ENCODE assay signal across 8 cellular contexts in genomic region chr19:44847144-44848035, GRCh38. TPM values are rescaled to one million over a fixed set of nuclear protein-coding genes. Genes with fewer than 3 reads are reported as not detected.
DNase-seq lines count a peak whose midpoint lies in the region; ATAC-seq, FAIRE-seq and TF ChIP-seq lines count a peak whose summit lies in the region.

No MANE protein-coding gene starts in this region.

- H3K4me1 ChIP-seq in ACC112 (ENCODE audit: control insufficient read depth, insufficient read depth, low read length, unreplicated experiment) (peaks cover 8% of the 10 kb centered on the region), mucosa of descending colon (ENCODE audit: low read depth) (peaks cover 22% of the 10 kb centered on the region)

- DNase-seq in H7 (peak; percentile 76), UCSD-AML1 (lab: John Stamatoyannopoulos, UW; ENCODE audit: unreplicated experiment) (peak; percentile 78), epithelial cell of prostate (ENCODE audit: low read depth, low spot score) (no peak), mucosa of descending colon (peak; percentile 85 to 88 (median 86)), urothelium cell line (ENCODE audit: low spot score) (peak; percentile 54), D721Med (ENCODE audit: insufficient read length, low spot score) (no peak), putamen (ENCODE audit: low spot score) (no peak)

- intact Hi-C loops in mucosa of descending colon (cut with DNase I, micrococcal nuclease): no loop called here

- no peaks in the 10 kb centered on the region for H3K27me3 ChIP-seq in ACC112 (ENCODE audit: insufficient read depth, low read length)
- no peaks in the 10 kb centered on the region for H3K27me3 ChIP-seq in H7 (ENCODE audit: control insufficient read depth, insufficient read depth, low read length)

- H3K27ac ChIP-seq in ACC112 (ENCODE audit: low read depth, low read length) (peak overlapping the region; percentile 68), epithelial cell of prostate (peak overlapping the region; percentile 78)

- H3K36me3 ChIP-seq in ACC112 (ENCODE audit: insufficient read depth, low read length) (no peaks in the 10 kb centered on the region), H7 (replicated peaks; ENCODE audit: control insufficient read depth, insufficient read depth, low read length) (peaks cover 1% of the 10 kb centered on the region), mucosa of descending colon (ENCODE audit: low read depth) (no peaks in the 10 kb centered on the region)

- ATAC-seq in mucosa of descending colon: peak; percentile 44

- H3K4me3 ChIP-seq in ACC112 (ENCODE audit: low read depth, low read length): peak overlapping the region; percentile 91
- H3K4me3 ChIP-seq in H7 (ENCODE audit: insufficient read depth, low read depth, low read length): peak overlapping the region; percentile 100
- peak overlapping the region; percentile 93 for H3K4me3 ChIP-seq in mucosa of descending colon

- H3K79me2 ChIP-seq in ACC112 (ENCODE audit: control insufficient read depth, insufficient read depth, low read length, unreplicated experiment): peaks cover 36% of the 10 kb centered on the region

- FAIRE-seq in urothelium cell line (lab: Jason Lieb, UNC) (no peak), D721Med (lab: Jason Lieb, UNC) (no peak)

- no peak for TF ChIP-seq CTCF in mucosa of descending colon (IDR thresholded peaks at IDR 0.05)
- TF ChIP-seq CTCF in D721Med (IDR thresholded peaks at IDR 0.05; ENCODE audit: insufficient read depth, missing control alignments): no peak

- no peaks in the 10 kb centered on the region for H3K9me3 ChIP-seq in mucosa of descending colon

- H2AFZ ChIP-seq in ACC112 (ENCODE audit: low read length, unreplicated experiment): no peak overlapping the region

RNA-seq across cellular contexts. Expression of gene NECTIN2, which starts 1.3 kb away (rescaled TPM):
- 152 and 207 TPM in 2 replicates for total RNA-seq in H7 (2014; rRNA removed; shearing (Covaris generic))
- 100 to 1,000 TPM in 1 of 3 donors, 10 to 100 TPM in 2; 65.3 to 109 (median 98.8) TPM for total RNA-seq in mucosa of descending colon

RNA-seq across cellular contexts. Expression of gene BCAM, which starts 38.5 kb away (rescaled TPM):
- total RNA-seq in H7 (2014; rRNA removed; shearing (Covaris generic)): 23.9 and 24.2 TPM in 2 replicates
- total RNA-seq in mucosa of descending colon: 10 to 100 TPM; 16.3 to 25.1 (median 20.3) TPM

RNA-seq across cellular contexts. Expression of gene TOMM40, which starts 43.7 kb away (rescaled TPM):
- 160 and 204 TPM in 2 replicates for total RNA-seq in H7 (2014; rRNA removed; shearing (Covaris generic))
- 10 to 100 TPM; 47.9 to 82.6 (median 53.5) TPM for total RNA-seq in mucosa of descending colon

RNA-seq across cellular contexts. Expression of gene APOE, which starts 58.2 kb away (rescaled TPM):
- total RNA-seq in H7 (2014; rRNA removed; shearing (Covaris generic)): 826 and 994 TPM in 2 replicates
- 10 to 100 TPM; 32.7 to 74.6 (median 46.2) TPM for total RNA-seq in mucosa of descending colon

Comparison
In these comparisons a context has a peak if more than half of its experiments do, and no peak if none do; other contexts are left out.
1. DNase-seq: peak in H7 (single experiment), UCSD-AML1 (single experiment), mucosa of descending colon (3 of 3) and urothelium cell line (single experiment); none in epithelial cell of prostate (single experiment), D721Med (single experiment) and putamen (single experiment).
2. Peak in every context shown above with its lines, with median percentiles within 50 percentile points of each other: H3K4me3 ChIP-seq.